In genomic region chr2:231664727-231665126, GRCh38 we compare ENCODE assay signal across 1 cellular context.
TF ChIP-seq lines count a peak whose summit lies in the region.

No MANE protein-coding gene starts in this region.

TF ChIP-seq in K562, 482 proteins besides CTCF, POLR2A, EP300 and RAD21 (continued from another document):
- TF ChIP-seq ZC3H4 (CRISPR knock-in tag; IDR thresholded peaks at IDR 0.05; ENCODE audit: borderline replicate concordance) (no peak), ZNF592 (IDR thresholded peaks at IDR 0.05) (peak; percentile 80), SIN3B (IDR thresholded peaks at IDR 0.05; ENCODE audit: low read depth) (no peak), MGA (IDR thresholded peaks at IDR 0.05) (peak; percentile 76), CBFA2T3 (IDR thresholded peaks at IDR 0.05) (peak; percentile 23; the same call in 1 of the 2 replicates), FOXJ3 (CRISPR knock-in tag; IDR thresholded peaks at IDR 0.05) (no peak), SMC3 (conservative IDR thresholded peaks at IDR 0.05; ENCODE audit: insufficient read depth, low read depth, low read length) (no peak), SRSF3 (IDR thresholded peaks at IDR 0.05; ENCODE audit: insufficient read depth, low read length) (no peak), NRF1 (conservative IDR thresholded peaks at IDR 0.05 in 1 of 2, IDR thresholded peaks at IDR 0.05 in 1 of 2) (no peak), GATAD2B (IDR thresholded peaks at IDR 0.05; ENCODE audit: borderline replicate concordance) (no peak), RBM25 (IDR thresholded peaks at IDR 0.05; ENCODE audit: low read depth, low read length, severe bottlenecking) (no peak), ASH1L (IDR thresholded peaks at IDR 0.05; ENCODE audit: borderline replicate concordance, low read depth, partially characterized antibody) (no peak), DMBX1 (CRISPR knock-in tag; IDR thresholded peaks at IDR 0.05; ENCODE audit: borderline replicate concordance) (no peak), TAF15 (IDR thresholded peaks at IDR 0.05; ENCODE audit: low read depth, low read length) (no peak), MNT (conservative IDR thresholded peaks at IDR 0.05) (0 out of 4 replicates have a peak, but pooled peaks of 1 of the 2 experiments have one; percentile 26), MCM5 (IDR thresholded peaks at IDR 0.05; ENCODE audit: low read depth) (no peak), ZNF280B (CRISPR knock-in tag; IDR thresholded peaks at IDR 0.05) (no peak), ADNP (tag; IDR thresholded peaks at IDR 0.05) (0 out of 2 replicates have a peak, but pooled peaks have one; percentile 49), CTBP1 (IDR thresholded peaks at IDR 0.05; ENCODE audit: borderline replicate concordance) (no peak), L3MBTL2 (IDR thresholded peaks at IDR 0.05) (peak; percentile 65), ARID1B (IDR thresholded peaks at IDR 0.05) (0 out of 2 replicates have a peak, but pooled peaks have one; percentile 9), RBM17 (IDR thresholded peaks at IDR 0.05; ENCODE audit: borderline replicate concordance, low read depth, low read length) (no peak), STAT6 (CRISPR knock-in tag; IDR thresholded peaks at IDR 0.05) (no peak), THAP12 (CRISPR knock-in tag; IDR thresholded peaks at IDR 0.05) (no peak), MYC (IDR thresholded peaks at IDR 0.05; ENCODE audit: low read depth, low read length) (peak; percentile 60; the same call in 1 of the 2 replicates), MYC (CRISPR knock-in tag; IDR thresholded peaks at IDR 0.05; ENCODE audit: borderline replicate concordance, low read depth) (no peak), DNMT1 (IDR thresholded peaks at IDR 0.05) (no peak)
